Comparison of ENCODE assay signal across 1 cellular context in the genomic region with DNA sequence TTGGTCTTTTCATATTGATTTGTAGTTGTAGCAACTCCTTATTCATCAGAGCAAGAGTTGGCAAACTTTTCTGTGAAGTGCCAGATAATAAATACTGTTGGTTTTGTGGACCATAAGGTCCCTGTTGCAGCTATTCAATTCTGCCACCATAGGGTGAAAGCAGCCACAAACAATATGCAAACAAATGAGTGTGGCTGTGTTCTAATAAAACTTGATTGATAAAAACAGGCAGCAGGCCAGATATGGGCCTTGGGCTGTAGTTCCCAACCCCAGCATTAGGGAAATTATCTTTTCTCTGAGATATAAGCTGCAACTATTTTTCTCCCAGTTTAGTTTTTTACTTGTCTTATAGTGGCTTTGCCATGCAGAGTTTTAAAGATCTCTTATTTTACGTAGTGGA.
TF ChIP-seq lines count a peak whose summit lies in the region.

No MANE protein-coding gene starts in this region.

TF ChIP-seq in K562, 482 proteins besides CTCF, POLR2A, EP300 and RAD21 (continued from another document):
- TF ChIP-seq, protein P1, sequence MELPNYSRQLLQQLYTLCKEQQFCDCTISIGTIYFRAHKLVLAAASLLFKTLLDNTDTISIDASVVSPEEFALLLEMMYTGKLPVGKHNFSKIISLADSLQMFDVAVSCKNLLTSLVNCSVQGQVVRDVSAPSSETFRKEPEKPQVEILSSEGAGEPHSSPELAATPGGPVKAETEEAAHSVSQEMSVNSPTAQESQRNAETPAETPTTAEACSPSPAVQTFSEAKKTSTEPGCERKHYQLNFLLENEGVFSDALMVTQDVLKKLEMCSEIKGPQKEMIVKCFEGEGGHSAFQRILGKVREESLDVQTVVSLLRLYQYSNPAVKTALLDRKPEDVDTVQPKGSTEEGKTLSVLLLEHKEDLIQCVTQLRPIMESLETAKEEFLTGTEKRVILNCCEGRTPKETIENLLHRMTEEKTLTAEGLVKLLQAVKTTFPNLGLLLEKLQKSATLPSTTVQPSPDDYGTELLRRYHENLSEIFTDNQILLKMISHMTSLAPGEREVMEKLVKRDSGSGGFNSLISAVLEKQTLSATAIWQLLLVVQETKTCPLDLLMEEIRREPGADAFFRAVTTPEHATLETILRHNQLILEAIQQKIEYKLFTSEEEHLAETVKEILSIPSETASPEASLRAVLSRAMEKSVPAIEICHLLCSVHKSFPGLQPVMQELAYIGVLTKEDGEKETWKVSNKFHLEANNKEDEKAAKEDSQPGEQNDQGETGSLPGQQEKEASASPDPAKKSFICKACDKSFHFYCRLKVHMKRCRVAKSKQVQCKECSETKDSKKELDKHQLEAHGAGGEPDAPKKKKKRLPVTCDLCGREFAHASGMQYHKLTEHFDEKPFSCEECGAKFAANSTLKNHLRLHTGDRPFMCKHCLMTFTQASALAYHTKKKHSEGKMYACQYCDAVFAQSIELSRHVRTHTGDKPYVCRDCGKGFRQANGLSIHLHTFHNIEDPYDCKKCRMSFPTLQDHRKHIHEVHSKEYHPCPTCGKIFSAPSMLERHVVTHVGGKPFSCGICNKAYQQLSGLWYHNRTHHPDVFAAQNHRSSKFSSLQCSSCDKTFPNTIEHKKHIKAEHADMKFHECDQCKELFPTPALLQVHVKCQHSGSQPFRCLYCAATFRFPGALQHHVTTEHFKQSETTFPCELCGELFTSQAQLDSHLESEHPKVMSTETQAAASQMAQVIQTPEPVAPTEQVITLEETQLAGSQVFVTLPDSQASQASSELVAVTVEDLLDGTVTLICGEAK (IDR thresholded peaks at IDR 0.05): peak; percentile 70
- TF ChIP-seq, protein P1 (CRISPR knock-in tag; IDR thresholded peaks at IDR 0.05): no peak; the same call in 1 of the 2 replicates
- TF ChIP-seq MCM2 (IDR thresholded peaks at IDR 0.05; ENCODE audit: low read depth) (no peak), NFE2 (IDR thresholded peaks at IDR 0.05; ENCODE audit: low read depth) (no peak)
TF ChIP-seq in K562: peak in this region for 1.
